ENCODE assay signal across 8 cellular contexts in genomic region chr16:68272501-68273209, GRCh38. TPM values are rescaled to one million over a fixed set of nuclear protein-coding genes. Genes with fewer than 3 reads are reported as not detected.
DNase-seq lines count a peak whose midpoint lies in the region; ATAC-seq and TF ChIP-seq lines count a peak whose summit lies in the region.

No MANE protein-coding gene starts in this region.

- no peaks in the 10 kb centered on the region for H3K9me3 Mint-ChIP-seq in immature natural killer cell

- H3K27ac Mint-ChIP-seq in immature natural killer cell: peak overlapping the region; percentile 11 to 88 (median 87)

- H3K27me3 Mint-ChIP-seq in immature natural killer cell (ENCODE audit: low read depth in 3 of 3): no peaks in the 10 kb centered on the region

- peaks cover 0 to 8% (median 5%) of the 10 kb centered on the region in 3 donors for H3K36me3 Mint-ChIP-seq in immature natural killer cell

- no peak for TF ChIP-seq CTCF in heart right ventricle (IDR thresholded peaks at IDR 0.05)
- TF ChIP-seq CTCF in upper lobe of right lung (IDR thresholded peaks at IDR 0.05): no peak

- peaks cover 48 to 76% of the 10 kb centered on the region in 2 donors for H3K4me1 Mint-ChIP-seq in immature natural killer cell

- intact Hi-C loops in heart right ventricle (cut with DNase I): no loop called here
- intact Hi-C loops in cardiac septum (cut with DNase I): no loop called here
- intact Hi-C loops in upper lobe of right lung (cut with DNase I): no loop called here

- H3K27me3 ChIP-seq in heart right ventricle (no peaks in the 10 kb centered on the region), upper lobe of right lung (no peaks in the 10 kb centered on the region)

- H3K27ac ChIP-seq in heart right ventricle (peak overlapping the region in 9 of 10 donors; percentile 9 to 68 (median 37)), upper lobe of right lung (peak overlapping the region; percentile 30)

- WGBS in heart right ventricle, 2 donors: 59 to 74% methylated on average over 4 of the region's 4 CpGs

- DNase-seq in heart right ventricle (no peak), cardiac septum (ENCODE audit: low spot score) (no peak), immature natural killer cell (no peak), upper lobe of right lung (no peak), NCI-H1048 (lab: John Stamatoyannopoulos, UW) (no peak), KG1 (lab: John Stamatoyannopoulos, UW) (no peak)
- peak; percentile 35 to 45 for DNase-seq in activated CD4-positive, alpha-beta T cell treated with anti-CD3 and anti-CD28 coated beads, Interleukin-2, amount 50 U/mL, for 4 hours

- peaks cover 0 to 82% (median 57%) of the 10 kb centered on the region in 9 donors for H3K4me1 ChIP-seq in heart right ventricle
- peaks cover 40% of the 10 kb centered on the region for H3K4me1 ChIP-seq in upper lobe of right lung

- no peak overlapping the region for H3K4me3 ChIP-seq in heart right ventricle
- no peak overlapping the region for H3K4me3 ChIP-seq in upper lobe of right lung

- peaks cover 0 to 79% (median 8%) of the 10 kb centered on the region in 9 donors for H3K36me3 ChIP-seq in heart right ventricle
- H3K36me3 ChIP-seq in upper lobe of right lung: peaks cover 19% of the 10 kb centered on the region

- no peak for ATAC-seq in heart right ventricle
- ATAC-seq in upper lobe of right lung: peak; percentile 28
- no peak for ATAC-seq in HG02623 (IDR thresholded peaks at IDR 0.05; ENCODE audit: unreplicated experiment)

- H3K9me3 ChIP-seq in heart right ventricle: no peaks in the 10 kb centered on the region
- no peaks in the 10 kb centered on the region for H3K9me3 ChIP-seq in upper lobe of right lung

- peak overlapping the region in 1 of 5 donors; percentile 27 for H3K4me3 Mint-ChIP-seq in immature natural killer cell

RNA-seq across cellular contexts. Expression of gene SLC7A6, which starts 8.3 kb away (rescaled TPM):
- total RNA-seq in heart right ventricle (10 to 100 TPM; 28.4 to 59.2 (median 42.4) TPM), cardiac septum (42.4 TPM), upper lobe of right lung (61.9 TPM)
- polyA plus RNA-seq in heart right ventricle (10 to 100 TPM; 22.6 to 85.6 TPM), immature natural killer cell (10 to 100 TPM in 1 of 3 donors, 1 to 10 TPM in 2; 1.9 to 12.8 (median 6.0) TPM)

RNA-seq across cellular contexts. Expression of gene PLA2G15, which starts 27.5 kb away (rescaled TPM):
- total RNA-seq in heart right ventricle: 10 to 100 TPM; 31.0 to 62.1 (median 44.0) TPM
- polyA plus RNA-seq in heart right ventricle: 10 to 100 TPM; 33.1 to 33.7 TPM
- 46.7 TPM for total RNA-seq in cardiac septum
- 10 to 100 TPM in 1 of 3 donors, 1 to 10 TPM in 2; 4.8 to 10.7 (median 9.0) TPM for polyA plus RNA-seq in immature natural killer cell
- total RNA-seq in upper lobe of right lung: 30.4 TPM

RNA-seq across cellular contexts. Expression of gene ESRP2, which starts 36.7 kb away (rescaled TPM):
- total RNA-seq in heart right ventricle (1 to 10 TPM in 1 of 10 donors, under 1 TPM in 9; 0.07 to 1.0 (median 0.44) TPM), cardiac septum (not detected), upper lobe of right lung (61.0 TPM)
- polyA plus RNA-seq in heart right ventricle (under 1 TPM; 0.25 to 0.66 TPM), immature natural killer cell (under 1 TPM in 1 of 3 donors, not detected in 2; 0.45 TPM)

RNA-seq across cellular contexts. Expression of gene SLC7A6OS, which starts 38.1 kb away (rescaled TPM):
- 10 to 100 TPM in 9 of 10 donors, 1 to 10 TPM in 1; 9.9 to 14.4 (median 12.8) TPM for total RNA-seq in heart right ventricle
- polyA plus RNA-seq in heart right ventricle: 1 to 10 TPM; 7.3 to 9.6 TPM
- 14.5 TPM for total RNA-seq in cardiac septum
- 10 to 100 TPM; 22.7 to 31.2 (median 24.4) TPM for polyA plus RNA-seq in immature natural killer cell
- total RNA-seq in upper lobe of right lung: 18.8 TPM

RNA-seq across cellular contexts. Expression of gene PRMT7, which starts 38.2 kb away (rescaled TPM):
- total RNA-seq in heart right ventricle (10 to 100 TPM; 22.0 to 39.2 (median 30.7) TPM), cardiac septum (24.2 TPM), upper lobe of right lung (30.0 TPM)
- polyA plus RNA-seq in heart right ventricle (10 to 100 TPM; 18.1 to 57.8 TPM), immature natural killer cell (10 to 100 TPM; 30.8 to 51.8 (median 44.2) TPM)

Comparison
In these comparisons a context has a peak if more than half of its experiments do, and no peak if none do; other contexts are left out.
1. DNase-seq: peak in activated CD4-positive, alpha-beta T cell treated with anti-CD3 and anti-CD28 coated beads, Interleukin-2, amount 50 U/mL, for 4 hours (2 of 2); none in heart right ventricle (0 of 2), cardiac septum (single experiment), immature natural killer cell (0 of 3), upper lobe of right lung (single experiment), NCI-H1048 (single experiment) and KG1 (single experiment).
2. RNA of gene ESRP2, which starts 36.7 kb away (total RNA-seq): 61.0 TPM in upper lobe of right lung (single experiment); 0.07 to 1.0 TPM in heart right ventricle and not detected in cardiac septum (single experiment); every median in the first group is over 10 times any median in the second.